ENCODE assay signal across 10 cellular contexts in the genomic region with DNA sequence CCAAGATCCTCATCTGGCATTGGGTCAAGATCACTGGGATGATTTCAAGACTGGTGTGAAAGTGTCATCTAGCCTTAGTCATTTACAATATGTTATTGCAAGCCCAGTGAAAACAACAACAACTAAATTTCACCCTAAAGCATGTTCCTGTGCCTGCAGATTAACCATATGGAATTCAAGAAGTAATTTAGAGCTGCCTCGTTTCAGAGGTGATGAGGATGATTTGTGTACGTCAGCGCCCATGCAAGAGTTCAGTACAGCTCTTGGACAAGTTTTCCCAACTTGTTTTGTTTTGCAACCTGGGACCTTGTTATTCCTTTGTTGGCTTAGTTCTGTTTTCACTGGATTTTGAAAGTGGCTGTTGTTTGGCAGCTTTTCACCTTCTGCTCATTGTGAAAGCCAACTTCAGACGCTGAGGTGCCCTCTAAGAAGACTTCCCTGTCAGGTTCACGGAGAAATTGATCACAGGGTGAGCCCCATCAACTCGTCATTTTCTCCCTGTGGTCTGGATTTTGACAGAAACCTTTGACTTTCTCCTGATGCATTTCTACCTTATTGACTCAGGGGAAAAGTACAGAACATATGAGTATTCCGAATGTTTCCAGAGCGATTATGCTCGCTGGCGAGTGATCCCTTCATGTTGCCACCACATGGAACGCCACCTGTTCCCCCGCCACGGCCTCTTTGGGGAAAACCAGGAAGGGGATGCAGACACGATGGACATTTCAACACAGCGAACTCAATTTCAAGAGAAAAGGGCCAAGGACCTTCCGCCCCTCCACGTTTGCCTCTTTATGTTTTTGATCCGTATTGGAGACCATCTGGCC.
DNase-seq lines count a peak whose midpoint lies in the region; TF ChIP-seq lines count a peak whose summit lies in the region.
"Had no signal": no experiment of that assay in that cellular context is flagged by ENCODE, and none has a peak within 500 bp of the region (broad histone marks: within the 10 kb centered on the region; RNA-seq: fewer than 3 reads in every experiment).

No MANE protein-coding gene starts in this region.

- H3K27ac ChIP-seq in hepatocyte, result peak overlapping the region; percentile 99

- H3K27ac Mint-ChIP-seq in activated naive CD8-positive, alpha-beta T cell treated with anti-CD3 and anti-CD28 coated beads for 36 hours, result peak overlapping the region; percentile 69

- H3K4me3 ChIP-seq in hepatocyte, result no peak overlapping the region

- 84% methylated on average over 18 of the region's 18 CpGs for WGBS in hepatocyte (ENCODE audit: low lambda C conversion rate, missing lambda C conversion rate)

- H3K27me3 Mint-ChIP-seq in activated naive CD8-positive, alpha-beta T cell treated with anti-CD3 and anti-CD28 coated beads for 36 hours, result peaks cover 40% of the 10 kb centered on the region

- peak overlapping the region; percentile 15 for H3K4me2 ChIP-seq in hepatocyte

- no peak overlapping the region for H3K4me3 Mint-ChIP-seq in activated naive CD8-positive, alpha-beta T cell treated with anti-CD3 and anti-CD28 coated beads for 36 hours
- H3K4me3 Mint-ChIP-seq: neural crest cell had no signal

- peaks cover 16% of the 10 kb centered on the region for H3K4me1 ChIP-seq in hepatocyte (ENCODE audit: insufficient read depth)

- H3K36me3 Mint-ChIP-seq in activated naive CD8-positive, alpha-beta T cell treated with anti-CD3 and anti-CD28 coated beads for 36 hours, result no peaks in the 10 kb centered on the region

- H3K79me2 ChIP-seq in hepatocyte, result no peaks in the 10 kb centered on the region

- no peaks in the 10 kb centered on the region for H4K20me1 ChIP-seq in hepatocyte (ENCODE audit: insufficient read depth, poor library complexity, severe bottlenecking)

- no peaks in the 10 kb centered on the region for H3K9me3 ChIP-seq in hepatocyte (ENCODE audit: low read depth)

- DNase-seq in stimulated activated CD4-positive, alpha-beta T cell treated with anti-CD3 and anti-CD28 coated beads, Interleukin-15, amount 100 ng/mL, for 24 hours, result peak; percentile 23
- DNase-seq in stimulated activated CD4-positive, alpha-beta T cell treated with anti-CD3 and anti-CD28 coated beads, Interleukin-4, amount 100 ng/mL, for 4 hours, result no peak
- no peak for DNase-seq in activated naive CD8-positive, alpha-beta T cell treated with anti-CD3 and anti-CD28 coated beads for 36 hours
- DNase-seq in hepatocyte (ENCODE audit: low spot score) (no peak), KG1 (lab: John Stamatoyannopoulos, UW) (no peak), AML-193 (lab: John Stamatoyannopoulos, UW) (no peak), NCI-H1436 (lab: John Stamatoyannopoulos, UW) (no peak), NCI-H1694 treated with DMSO at 0.1 percent for 48 hours (lab: John Stamatoyannopoulos, UW) (no peak)
- DNase-seq: NCI-H1417 treated with DMSO at 0.1 percent for 48 hours had no signal

- H3K4me1 Mint-ChIP-seq in activated naive CD8-positive, alpha-beta T cell treated with anti-CD3 and anti-CD28 coated beads for 36 hours, result peaks cover 15% of the 10 kb centered on the region

- no peaks in the 10 kb centered on the region for H3K9me2 ChIP-seq in hepatocyte (replicated peaks; ENCODE audit: insufficient read depth)

- no peak for TF ChIP-seq CTCF in hepatocyte (IDR thresholded peaks at IDR 0.05; ENCODE audit: poor library complexity)

- no peak overlapping the region for H2AFZ ChIP-seq in hepatocyte

- H3K9me3 Mint-ChIP-seq in activated naive CD8-positive, alpha-beta T cell treated with anti-CD3 and anti-CD28 coated beads for 36 hours, result peaks cover 2% of the 10 kb centered on the region

- no peaks in the 10 kb centered on the region for H3K36me3 ChIP-seq in hepatocyte (replicated peaks; ENCODE audit: insufficient read depth, low read depth)

- H3K27me3 ChIP-seq in hepatocyte, result no peaks in the 10 kb centered on the region
